In genomic region chr19:1267441-1268391, GRCh38 we compare ENCODE assay signal across 8 cellular contexts. TPM values are rescaled to one million over a fixed set of nuclear protein-coding genes. Genes with fewer than 3 reads are reported as not detected.
A peak's percentile ranks its signal among the peaks of the same experiment; 100 is the strongest.
DNase-seq lines count a peak whose midpoint lies in the region; ATAC-seq and TF ChIP-seq lines count a peak whose summit lies in the region.

No MANE protein-coding gene starts in this region.

- H3K27ac ChIP-seq in cardiac muscle cell (no peak overlapping the region), uterus (peak overlapping the region; percentile 96 to 99)

- DNase-seq in cardiac muscle cell (ENCODE audit: low read depth in 1 of 2, low spot score in 1 of 2) (no peak), Right ventricle myocardium inferior (ENCODE audit: missing footprints) (no peak), astrocyte of the hippocampus (ENCODE audit: low read depth, low spot score) (peak; percentile 62), memory B cell (ENCODE audit: low spot score in 2 of 2) (no peak), uterus (peak; percentile 45 to 65)
- DNase-seq in NK-92 treated with Interleukin-12 subunit alpha and Interleukin-12 subunit beta, amount 100 ng/mL, for 24 hours (lab: John Stamatoyannopoulos, UW), result no peak
- no peak for DNase-seq in stimulated activated CD4-positive, alpha-beta T cell treated with anti-CD3 and anti-CD28 coated beads, Interleukin-2, amount 100 ng/mL, for 24 hours

- peaks cover 60% of the 10 kb centered on the region for H3K4me1 Mint-ChIP-seq in memory B cell

- TF ChIP-seq CTCF in cardiac muscle cell (IDR thresholded peaks at IDR 0.05; ENCODE audit: low read depth, low read length), result no peak
- no peak for TF ChIP-seq CTCF in uterus (IDR thresholded peaks at IDR 0.05)

- H3K9me3 ChIP-seq in cardiac muscle cell (ENCODE audit: low read depth), result no peaks in the 10 kb centered on the region
- H3K9me3 ChIP-seq in uterus, result no peaks in the 10 kb centered on the region

- H3K4me3 ChIP-seq in cardiac muscle cell (peak overlapping the region; percentile 49), uterus (peak overlapping the region in 1 of 2 donors; percentile 48)

- H3K4me1 ChIP-seq in cardiac muscle cell (ENCODE audit: low read depth) (peaks cover 45% of the 10 kb centered on the region), uterus (peaks cover 41 to 56% of the 10 kb centered on the region in 2 donors)

- H3K27me3 Mint-ChIP-seq in memory B cell, result no peaks in the 10 kb centered on the region

- H3K27me3 ChIP-seq in cardiac muscle cell, result no peaks in the 10 kb centered on the region
- no peaks in the 10 kb centered on the region for H3K27me3 ChIP-seq in uterus

- intact Hi-C loops in Right ventricle myocardium inferior (cut with DNase I) (loop anchor here (1.0 to 2.0 kb wide), 2 partner anchors 23 to 51 kb away; no protein-coding TSS in a partner anchor), uterus (cut with DNase I; ENCODE audit: low total_unique reads) (no loop called here)

- peak overlapping the region; percentile 85 for H3K4me3 Mint-ChIP-seq in memory B cell

- H3K36me3 ChIP-seq in cardiac muscle cell (peaks cover 18% of the 10 kb centered on the region), uterus (no peaks in the 10 kb centered on the region)

- H3K36me3 Mint-ChIP-seq in memory B cell, result peaks cover 22% of the 10 kb centered on the region

- no peaks in the 10 kb centered on the region for H3K9me3 Mint-ChIP-seq in memory B cell

- H3K27ac Mint-ChIP-seq in memory B cell, result peak overlapping the region; percentile 98

- TF ChIP-seq POLR2A in uterus (IDR thresholded peaks at IDR 0.05), result no peak

- ATAC-seq in Right ventricle myocardium inferior (no peak), memory B cell (ENCODE audit: low read depth) (no peak), GM19023 (IDR thresholded peaks at IDR 0.05; ENCODE audit: unreplicated experiment) (no peak)

RNA-seq across cellular contexts. Expression of gene CIRBP, which starts 1.4 kb away (rescaled TPM):
- 1,112 and 2,236 TPM in 2 replicates for total RNA-seq in cardiac muscle cell
- polyA plus RNA-seq in cardiac muscle cell, result 716 and 851 TPM in 2 replicates
- 219 TPM for total RNA-seq in Right ventricle myocardium inferior
- total RNA-seq in uterus, result 100 to 1,000 TPM; 235 to 950 (median 535) TPM

RNA-seq across cellular contexts. Expression of gene FAM174C, which starts 7.6 kb away (rescaled TPM):
- total RNA-seq in cardiac muscle cell (31.2 and 44.9 TPM in 2 replicates), Right ventricle myocardium inferior (13.1 TPM), uterus (10 to 100 TPM in 2 of 4 donors, 1 to 10 TPM in 2; 2.1 to 24.3 (median 7.1) TPM)
- polyA plus RNA-seq in cardiac muscle cell, result 34.0 and 34.4 TPM in 2 replicates

RNA-seq across cellular contexts. Expression of gene EFNA2, which starts 18.0 kb away (rescaled TPM):
- total RNA-seq in cardiac muscle cell (13.0 and 16.9 TPM in 2 replicates), Right ventricle myocardium inferior (not detected), uterus (under 1 TPM in 1 of 4 donors, not detected in 3; 0.76 TPM)
- polyA plus RNA-seq in cardiac muscle cell, result 0.34 and 0.44 TPM in 2 replicates

RNA-seq across cellular contexts. Expression of gene MIDN, which starts 19.3 kb away (rescaled TPM):
- total RNA-seq in cardiac muscle cell (45.6 and 89.2 TPM in 2 replicates), Right ventricle myocardium inferior (62.8 TPM), uterus (100 to 1,000 TPM in 1 of 4 donors, 10 to 100 TPM in 2, under 1 TPM in 1; 0.77 to 108 (median 15.0) TPM)
- polyA plus RNA-seq in cardiac muscle cell, result 58.1 and 76.0 TPM in 2 replicates

RNA-seq across cellular contexts. Expression of gene ATP5F1D, which starts 26.2 kb away (rescaled TPM):
- total RNA-seq in cardiac muscle cell (188 and 355 TPM in 2 replicates), Right ventricle myocardium inferior (656 TPM), uterus (100 to 1,000 TPM in 2 of 4 donors, 10 to 100 TPM in 1, 1 to 10 TPM in 1; 4.7 to 164 (median 68.9) TPM)
- 505 and 638 TPM in 2 replicates for polyA plus RNA-seq in cardiac muscle cell

Comparison
In these comparisons a context has a peak if more than half of its experiments do, and no peak if none do; other contexts are left out.
1. DNase-seq: peak in astrocyte of the hippocampus (single experiment) and uterus (2 of 2); none in cardiac muscle cell (0 of 2), Right ventricle myocardium inferior (single experiment), memory B cell (0 of 2), NK-92 treated with Interleukin-12 subunit alpha and Interleukin-12 subunit beta, amount 100 ng/mL, for 24 hours (single experiment) and stimulated activated CD4-positive, alpha-beta T cell treated with anti-CD3 and anti-CD28 coated beads, Interleukin-2, amount 100 ng/mL, for 24 hours (0 of 2).